17 cellular contexts compared by ENCODE assay signal in the genomic region with DNA sequence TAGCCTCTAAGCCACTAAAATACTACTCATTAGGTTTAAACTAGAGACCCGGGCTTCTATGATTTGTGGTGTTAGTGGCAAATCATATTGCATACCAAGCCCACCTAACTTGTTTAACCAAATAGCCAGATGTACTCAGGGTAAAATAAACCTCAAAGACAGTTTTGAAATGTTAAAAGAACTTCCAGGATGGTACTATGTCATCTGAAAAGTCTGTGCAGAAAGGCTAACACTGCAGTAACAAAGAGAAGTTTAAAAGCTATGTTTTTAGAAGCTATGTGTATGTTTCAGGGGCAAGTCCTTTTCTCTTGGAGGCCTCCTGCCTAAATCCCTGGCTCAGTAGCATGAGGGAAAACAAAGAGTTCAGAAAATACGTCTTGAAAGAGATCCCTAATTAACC.
"Had no signal": no experiment of that assay in that cellular context is flagged by ENCODE, and none has a peak within 500 bp of the region (broad histone marks: within the 10 kb centered on the region; RNA-seq: fewer than 3 reads in every experiment).

No MANE protein-coding gene starts in this region.

- H3K4me3 Mint-ChIP-seq: activated T-helper 1 cell treated with anti-CD3 and anti-CD28 coated beads, Interleukin-12 subunit alpha, Interleukin-12 subunit beta, Interleukin-2, Interleukin-4 antibody, amounts not matched to agents 30 ng/mL and 10 ng/mL and 1 ng/mL, durations not matched to agents 14 hours and 24 hours and 36 hours; dendritic cell treated with granulocyte-macrophage colony-stimulating factor and Interleukin-4, amounts not matched to agents 40 ng/mL and 50 ng/mL, for 4 days; neural crest cell had no signal

- H3K27ac Mint-ChIP-seq: activated naive CD4-positive, alpha-beta T cell treated with anti-CD3 and anti-CD28 coated beads, Interleukin-2, amount 50 U/mL, for 72 hours; activated T-helper 1 cell treated with anti-CD3 and anti-CD28 coated beads, Interleukin-12 subunit alpha, Interleukin-12 subunit beta, Interleukin-2, Interleukin-4 antibody, amounts not matched to agents 30 ng/mL and 10 ng/mL and 1 ng/mL, durations not matched to agents 14 hours and 24 hours and 36 hours; dendritic cell treated with granulocyte-macrophage colony-stimulating factor and Interleukin-4, amounts not matched to agents 40 ng/mL and 50 ng/mL, for 4 days had no signal

- H3K27me3 ChIP-seq: right atrium auricular region, stomach, vagina had no signal

- H3K4me1 ChIP-seq: heart right ventricle, prostate gland, right atrium auricular region, stomach, vagina had no signal

- DNase-seq: activated CD4-positive, alpha-beta T cell treated with anti-CD3 and anti-CD28 coated beads, Interleukin-2, amount 50 U/mL, for 4 hours; activated gamma-delta T cell treated with Interleukin-2 at 50 U/mL for 16 hours; activated T-cell treated with anti-CD3 and anti-CD28 coated beads for 4 hours; effector CD8-positive, alpha-beta T cell; heart right ventricle; left ventricle myocardium superior; stomach had no signal

- H3K9me3 Mint-ChIP-seq: activated T-helper 1 cell treated with anti-CD3 and anti-CD28 coated beads, Interleukin-12 subunit alpha, Interleukin-12 subunit beta, Interleukin-2, Interleukin-4 antibody, amounts not matched to agents 30 ng/mL and 10 ng/mL and 1 ng/mL, durations not matched to agents 14 hours and 24 hours and 36 hours; dendritic cell treated with granulocyte-macrophage colony-stimulating factor and Interleukin-4, amounts not matched to agents 40 ng/mL and 50 ng/mL, for 4 days; neural crest cell had no signal

- H3K27ac ChIP-seq: cardiac muscle cell, heart right ventricle, prostate gland, right atrium auricular region, stomach, vagina had no signal

- H3K27me3 Mint-ChIP-seq: dendritic cell treated with granulocyte-macrophage colony-stimulating factor and Interleukin-4, amounts not matched to agents 40 ng/mL and 50 ng/mL, for 4 days had no signal

- H3K9me3 ChIP-seq: heart right ventricle, prostate gland, right atrium auricular region, stomach, vagina had no signal

- ATAC-seq: activated CD4-positive, CD25-positive, alpha-beta regulatory T cell treated with anti-CD3 and anti-CD28 coated beads, Interleukin-2, amount 50 U/mL, for 24 hours; activated naive CD4-positive, alpha-beta T cell treated with anti-CD3 and anti-CD28 coated beads, Interleukin-2, amount 50 U/mL, for 72 hours; esophagus mucosa; heart right ventricle; left ventricle myocardium superior had no signal

- H3K36me3 ChIP-seq: cardiac muscle cell, heart right ventricle, prostate gland, right atrium auricular region, stomach, vagina had no signal

- H3K4me3 ChIP-seq: cardiac muscle cell, heart right ventricle, prostate gland, right atrium auricular region, stomach, vagina had no signal
